19 cellular contexts compared by ENCODE assay signal in genomic region chr10:132678436-132679216, GRCh38.
DNase-seq lines count a peak whose midpoint lies in the region; ATAC-seq and TF ChIP-seq lines count a peak whose summit lies in the region.
"Had no signal": no experiment of that assay in that cellular context is flagged by ENCODE, and none has a peak within 500 bp of the region (broad histone marks: within the 10 kb centered on the region; RNA-seq: fewer than 3 reads in every experiment).

No MANE protein-coding gene starts in this region.

- no peaks in the 10 kb centered on the region for H4K20me1 ChIP-seq in neural progenitor cell (ENCODE audit: low read depth)

- no peak overlapping the region for H3K4me2 ChIP-seq in neural progenitor cell

- no peak overlapping the region for H3K4me3 ChIP-seq in neural progenitor cell
- H3K4me3 ChIP-seq in uterus, result no peak overlapping the region
- H3K4me3 ChIP-seq: ascending aorta, esophagus muscularis mucosa had no signal

- H3K4me3 Mint-ChIP-seq in neural progenitor cell, result no peak overlapping the region
- H3K4me3 Mint-ChIP-seq: neural crest cell had no signal

- no peak overlapping the region for H3K9ac ChIP-seq in neural progenitor cell

- peaks cover 24% of the 10 kb centered on the region for H3K27me3 Mint-ChIP-seq in neural progenitor cell (ENCODE audit: insufficient read depth, low read depth)

- H3K36me3 ChIP-seq in neural progenitor cell, result no peaks in the 10 kb centered on the region
- no peaks in the 10 kb centered on the region for H3K36me3 ChIP-seq in uterus
- H3K36me3 ChIP-seq: ascending aorta had no signal

- H3K27me3 ChIP-seq in neural progenitor cell (no peaks in the 10 kb centered on the region), uterus (no peaks in the 10 kb centered on the region)
- H3K27me3 ChIP-seq: ascending aorta, esophagus muscularis mucosa had no signal

- peak overlapping the region; percentile 18 for H3K27ac Mint-ChIP-seq in neural progenitor cell

- peaks cover 6% of the 10 kb centered on the region for H3F3A ChIP-seq in neural progenitor cell (ENCODE audit: low read depth)

- H3K9me3 Mint-ChIP-seq in neural progenitor cell, result peaks cover 3% of the 10 kb centered on the region
- H3K9me3 Mint-ChIP-seq: neural crest cell had no signal

- no peaks in the 10 kb centered on the region for H3K79me2 ChIP-seq in neural progenitor cell (ENCODE audit: low read depth)

- peaks cover 9% of the 10 kb centered on the region for H3K36me3 Mint-ChIP-seq in neural progenitor cell

- H2AFZ ChIP-seq in neural progenitor cell (replicated peaks), result no peak overlapping the region

- H3K9me3 ChIP-seq in neural progenitor cell (ENCODE audit: low read depth), result no peaks in the 10 kb centered on the region
- H3K9me3 ChIP-seq in uterus, result no peaks in the 10 kb centered on the region
- H3K9me3 ChIP-seq: ascending aorta, esophagus muscularis mucosa had no signal

- TF ChIP-seq POLR2A in uterus (IDR thresholded peaks at IDR 0.05), result no peak

- peaks cover 8% of the 10 kb centered on the region for H3K4me1 Mint-ChIP-seq in neural progenitor cell

- intact Hi-C loops in cardiac septum (cut with DNase I), result no loop called here
- intact Hi-C loops in left ventricle myocardium superior (cut with micrococcal nuclease), result no loop called here
- intact Hi-C loops in uterus (cut with DNase I; ENCODE audit: low total_unique reads), result no loop called here

- H3K4me1 ChIP-seq in neural progenitor cell (no peaks in the 10 kb centered on the region), uterus (no peaks in the 10 kb centered on the region)
- H3K4me1 ChIP-seq: ascending aorta had no signal

- peak; percentile 60 for DNase-seq in cardiac septum (ENCODE audit: low spot score)
- no peak for DNase-seq in left ventricle myocardium superior
- DNase-seq in neural progenitor cell (ENCODE audit: low spot score), result no peak
- DNase-seq in uterus, result peak; percentile 6 to 9
- DNase-seq in NOMO-1 treated with DMSO at 0.1 percent for 48 hours (lab: John Stamatoyannopoulos, UW; ENCODE audit: unreplicated experiment), result no peak
- DNase-seq: activated CD4-positive, alpha-beta T cell treated with anti-CD3 and anti-CD28 coated beads for 4 hours; effector CD4-positive, alpha-beta T cell; NCI-H1105 treated with DMSO at 0.1 percent for 48 hours; NCI-H2107; NCI-H510A; NK-92 treated with Interleukin-12 subunit alpha and Interleukin-12 subunit beta, amount 100 ng/mL, for 24 hours; stimulated activated CD4-positive, alpha-beta T cell treated with anti-CD3 and anti-CD28 coated beads, Interleukin-15, amount 100 ng/mL, for 24 hours had no signal

- TF ChIP-seq CTCF in neural progenitor cell (IDR thresholded peaks at IDR 0.05) (no peak), uterus (IDR thresholded peaks at IDR 0.05) (no peak)

- no peak for ATAC-seq in left ventricle myocardium superior
- no peak for ATAC-seq in HG03045 (IDR thresholded peaks at IDR 0.05; ENCODE audit: unreplicated experiment)
- ATAC-seq in GM21528 (IDR thresholded peaks at IDR 0.05; ENCODE audit: low FRiP score, unreplicated experiment), result no peak

- H3K27ac ChIP-seq in angular gyrus (ENCODE audit: low read depth, low read length) (peak overlapping the region; percentile 7), neural progenitor cell (no peak overlapping the region), uterus (no peak overlapping the region)
- H3K27ac ChIP-seq: ascending aorta, C4-2B, esophagus muscularis mucosa had no signal

Comparison
In these comparisons a context has a peak if more than half of its experiments do, and no peak if none do; other contexts are left out.
1. DNase-seq: peak in cardiac septum (single experiment) and uterus (2 of 2); none in left ventricle myocardium superior (single experiment), neural progenitor cell (single experiment) and NOMO-1 treated with DMSO at 0.1 percent for 48 hours (single experiment).